In genomic region chr11:3927129-3927796, GRCh38 we compare ENCODE assay signal across 1 cellular context.
A peak's percentile ranks its signal among the peaks of the same experiment; 100 is the strongest.
TF ChIP-seq lines count a peak whose summit lies in the region.

No MANE protein-coding gene starts in this region.

TF ChIP-seq in HepG2, 621 proteins besides CTCF, POLR2A, EP300 and RAD21 (continued from another document):
- TF ChIP-seq AHDC1 (CRISPR knock-in tag; IDR thresholded peaks at IDR 0.05; ENCODE audit: borderline replicate concordance) = no peak
- TF ChIP-seq REL (CRISPR knock-in tag; conservative IDR thresholded peaks at IDR 0.05) = no peak
- no peak for TF ChIP-seq ZSCAN20 (CRISPR knock-in tag; IDR thresholded peaks at IDR 0.05; ENCODE audit: borderline replicate concordance)
- no peak for TF ChIP-seq ZNF891 (CRISPR knock-in tag; IDR thresholded peaks at IDR 0.05)
- no peak for TF ChIP-seq STAT5B (CRISPR knock-in tag; IDR thresholded peaks at IDR 0.05)
- TF ChIP-seq HNF4A (CRISPR knock-in tag; IDR thresholded peaks at IDR 0.05) = peak; percentile 50
- no peak for TF ChIP-seq ZNF556 (CRISPR knock-in tag; IDR thresholded peaks at IDR 0.05; ENCODE audit: borderline replicate concordance)
- peak; percentile 27; the same call in 1 of the 2 replicates for TF ChIP-seq STAG1 (CRISPR knock-in tag; IDR thresholded peaks at IDR 0.05)
